In genomic region chr2:206305523-206306245, GRCh38 we compare ENCODE assay signal across 14 cellular contexts. TPM values are rescaled to one million over a fixed set of nuclear protein-coding genes. Genes with fewer than 3 reads are reported as not detected.
DNase-seq lines count a peak whose midpoint lies in the region; ATAC-seq lines count a peak whose summit lies in the region.
"Had no signal": no experiment of that assay in that cellular context is flagged by ENCODE, and none has a peak within 500 bp of the region (broad histone marks: within the 10 kb centered on the region; RNA-seq: fewer than 3 reads in every experiment).

No MANE protein-coding gene starts in this region.

- DNase-seq in hippocampal formation (lab: John Stamatoyannopoulos, UW): no peak
- no peak for DNase-seq in NCI-H1105 (lab: John Stamatoyannopoulos, UW)
- no peak for DNase-seq in NCI-H1417 (lab: John Stamatoyannopoulos, UW)
- DNase-seq in mesenteric fat pad (ENCODE audit: low spot score): no peak
- DNase-seq: activated CD8-positive, alpha-beta T cell treated with anti-CD3 and anti-CD28 coated beads for 36 hours; adrenal gland; left colon; retina; SK-N-SH had no signal

- ATAC-seq in GM18517 (IDR thresholded peaks at IDR 0.05; ENCODE audit: unreplicated experiment): peak; percentile 63
- ATAC-seq in GM21360 (IDR thresholded peaks at IDR 0.05; ENCODE audit: unreplicated experiment): peak; percentile 87
- ATAC-seq in HG02938 (IDR thresholded peaks at IDR 0.05; ENCODE audit: unreplicated experiment): peak; percentile 95
- ATAC-seq in HG03565 (IDR thresholded peaks at IDR 0.05; ENCODE audit: unreplicated experiment): peak; percentile 93
- ATAC-seq: activated CD8-positive, alpha-beta T cell treated with anti-CD3 and anti-CD28 coated beads for 36 hours; left colon; Panc1 had no signal

RNA-seq across cellular contexts. Expression of gene ZDBF2, which starts 31.2 kb away (rescaled TPM):
- 10.6 TPM for total RNA-seq in mesenteric fat pad
